Comparison of ENCODE assay signal across 22 cellular contexts in the genomic region with DNA sequence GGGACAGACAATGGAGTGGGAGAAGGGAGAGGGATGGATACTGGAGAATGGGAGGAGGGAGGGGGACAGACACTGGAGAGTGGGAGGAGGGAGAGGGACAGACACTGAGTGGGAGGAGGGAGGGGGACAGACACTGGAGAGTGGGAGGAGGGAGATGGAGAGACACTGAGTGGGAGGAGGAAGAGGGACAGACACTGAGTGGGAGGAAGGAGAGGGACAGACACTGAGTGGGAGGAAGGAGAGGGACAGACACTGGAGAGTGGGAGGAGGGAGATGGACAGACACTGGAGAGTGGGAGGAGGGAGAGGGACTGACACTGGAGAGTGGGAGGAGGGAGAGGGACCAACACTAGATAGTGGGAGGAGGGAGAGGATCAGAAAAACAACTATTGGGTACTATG.
A peak's percentile ranks its signal among the peaks of the same experiment; 100 is the strongest.
DNase-seq lines count a peak whose midpoint lies in the region; ATAC-seq, FAIRE-seq and TF ChIP-seq lines count a peak whose summit lies in the region.
"Had no signal": no experiment of that assay in that cellular context is flagged by ENCODE, and none has a peak within 500 bp of the region (broad histone marks: within the 10 kb centered on the region; RNA-seq: fewer than 3 reads in every experiment).

No MANE protein-coding gene starts in this region.

- H3K27ac Mint-ChIP-seq in stimulated activated memory B cell treated with anti-CD40 and anti-IgM and Interleukin-4, amounts not matched to agents 10 μg/mL and 1 μg/mL and 100 μg/mL, for 72 hours: peak overlapping the region; percentile 66
- no peak overlapping the region for H3K27ac Mint-ChIP-seq in neural progenitor cell
- H3K27ac Mint-ChIP-seq: CD4-positive, CD25-positive, alpha-beta regulatory T cell; CD8-positive, alpha-beta memory T cell had no signal

- no peak overlapping the region for H3K4me3 Mint-ChIP-seq in stimulated activated memory B cell treated with anti-CD40 and anti-IgM and Interleukin-4, amounts not matched to agents 10 μg/mL and 1 μg/mL and 100 μg/mL, for 72 hours
- no peak overlapping the region for H3K4me3 Mint-ChIP-seq in neural progenitor cell
- H3K4me3 Mint-ChIP-seq: CD14-positive monocyte; CD4-positive, alpha-beta memory T cell; CD4-positive, CD25-positive, alpha-beta regulatory T cell; CD8-positive, alpha-beta memory T cell had no signal

- H3F3A ChIP-seq in neural progenitor cell (ENCODE audit: low read depth): no peaks in the 10 kb centered on the region

- no peaks in the 10 kb centered on the region for H3K9me1 ChIP-seq in K562 (ENCODE audit: control insufficient read depth, insufficient read depth, low read length)

- H3K27ac ChIP-seq in HEK293 (ENCODE audit: extremely low read depth, low read depth, low read length): no peak overlapping the region
- no peak overlapping the region for H3K27ac ChIP-seq in K562 (ENCODE audit: extremely low read depth, low read depth, low read length)
- H3K27ac ChIP-seq in neural progenitor cell: no peak overlapping the region
- H3K27ac ChIP-seq in WERI-Rb-1: no peak overlapping the region
- H3K27ac ChIP-seq: BLaER1 had no signal

- no peak for TF ChIP-seq EP300 in K562 (IDR thresholded peaks at IDR 0.05; ENCODE audit: low read length)

- no peak for ATAC-seq in K562
- no peak for ATAC-seq in stimulated activated memory B cell treated with anti-CD40 and anti-IgM and Interleukin-4, amounts not matched to agents 10 μg/mL and 1 μg/mL and 100 μg/mL, for 72 hours

- no peak overlapping the region for H3K4me3 ChIP-seq in HEK293 (ENCODE audit: low read depth, low read length)
- H3K4me3 ChIP-seq in K562: no peak overlapping the region
- H3K4me3 ChIP-seq in neural progenitor cell: no peak overlapping the region
- no peak overlapping the region for H3K4me3 ChIP-seq in WERI-Rb-1 (ENCODE audit: low read depth, low read length)
- H3K4me3 ChIP-seq: BLaER1 had no signal

- BruUV-seq in K562 (replicated peaks; lab: Mats Ljungman, UMichigan): no TSS peak

- H3K27me3 Mint-ChIP-seq in stimulated activated memory B cell treated with anti-CD40 and anti-IgM and Interleukin-4, amounts not matched to agents 10 μg/mL and 1 μg/mL and 100 μg/mL, for 72 hours: no peaks in the 10 kb centered on the region
- no peaks in the 10 kb centered on the region for H3K27me3 Mint-ChIP-seq in neural progenitor cell (ENCODE audit: insufficient read depth, low read depth)
- H3K27me3 Mint-ChIP-seq: CD4-positive, alpha-beta memory T cell; CD4-positive, CD25-positive, alpha-beta regulatory T cell; CD8-positive, alpha-beta memory T cell had no signal

- peaks cover 13% of the 10 kb centered on the region for H3K36me3 Mint-ChIP-seq in stimulated activated memory B cell treated with anti-CD40 and anti-IgM and Interleukin-4, amounts not matched to agents 10 μg/mL and 1 μg/mL and 100 μg/mL, for 72 hours
- H3K36me3 Mint-ChIP-seq in neural progenitor cell: peaks cover 6% of the 10 kb centered on the region
- H3K36me3 Mint-ChIP-seq: CD4-positive, alpha-beta memory T cell; CD4-positive, CD25-positive, alpha-beta regulatory T cell had no signal

- intact Hi-C loops in K562 (cut with micrococcal nuclease): no loop called here

- H3K79me2 ChIP-seq in K562 (ENCODE audit: control insufficient read depth, insufficient read depth, low read length) (no peaks in the 10 kb centered on the region), neural progenitor cell (ENCODE audit: low read depth) (peaks cover 15% of the 10 kb centered on the region)

- POLR2A ChIA-PET in HEK293 (lab: Yijun Ruan, JAX) (no interaction called here), K562 (lab: Yijun Ruan, JAX) (no interaction called here)

- H3K9me3 Mint-ChIP-seq in stimulated activated memory B cell treated with anti-CD40 and anti-IgM and Interleukin-4, amounts not matched to agents 10 μg/mL and 1 μg/mL and 100 μg/mL, for 72 hours: peaks cover 7% of the 10 kb centered on the region
- peaks cover 6% of the 10 kb centered on the region for H3K9me3 Mint-ChIP-seq in neural progenitor cell

- H3K36me3 ChIP-seq in HEK293 (ENCODE audit: control insufficient read depth in 2 of 2, insufficient read depth in 1 of 2, low read length in 2 of 2) (no peaks in the 10 kb centered on the region; a peak in 1 of 3 replicates), K562 (ENCODE audit: control insufficient read depth, insufficient read depth, low read length) (no peaks in the 10 kb centered on the region), neural progenitor cell (no peaks in the 10 kb centered on the region), WERI-Rb-1 (no peaks in the 10 kb centered on the region)
- H3K36me3 ChIP-seq: BE2C, BLaER1 had no signal

- no peak for FAIRE-seq in K562 (lab: Jason Lieb, UNC)
- FAIRE-seq: A204.1, D721Med, G401.6, GM12891 had no signal

- peaks cover 9% of the 10 kb centered on the region for H3K4me1 Mint-ChIP-seq in stimulated activated memory B cell treated with anti-CD40 and anti-IgM and Interleukin-4, amounts not matched to agents 10 μg/mL and 1 μg/mL and 100 μg/mL, for 72 hours
- H3K4me1 Mint-ChIP-seq in neural progenitor cell: no peaks in the 10 kb centered on the region
- H3K4me1 Mint-ChIP-seq: CD14-positive monocyte; CD4-positive, alpha-beta memory T cell; CD4-positive, CD25-positive, alpha-beta regulatory T cell; CD8-positive, alpha-beta memory T cell had no signal

- CTCF ChIA-PET in HEK293 (lab: Yijun Ruan, JAX) (no interaction called here), K562 (lab: Yijun Ruan, JAX; ENCODE audit: low intra/inter-chr PET ratio) (no interaction called here)

- H2AFZ ChIP-seq in K562 (ENCODE audit: low read depth, low read length) (no peak overlapping the region), neural progenitor cell (replicated peaks) (no peak overlapping the region)

- no peak for TF ChIP-seq POLR2A in K562 (conservative IDR thresholded peaks at IDR 0.05)

- H3K4me1 ChIP-seq in HEK293 (ENCODE audit: control insufficient read depth, insufficient read depth, low read length): no peaks in the 10 kb centered on the region
- H3K4me1 ChIP-seq in K562 (replicated peaks in 1 of 2; ENCODE audit: control insufficient read depth in 2 of 2, insufficient read depth in 2 of 2, low read length in 2 of 2): no peaks in the 10 kb centered on the region
- no peaks in the 10 kb centered on the region for H3K4me1 ChIP-seq in neural progenitor cell
- H3K4me1 ChIP-seq: BE2C, BLaER1 had no signal

- H3K4me2 ChIP-seq in K562 (ENCODE audit: insufficient read depth, low read length) (no peak overlapping the region), neural progenitor cell (no peak overlapping the region)
- H3K4me2 ChIP-seq: BLaER1 had no signal

- H3K27me3 ChIP-seq in K562 (ENCODE audit: control insufficient read depth in 2 of 2, insufficient read depth in 2 of 2, low read length in 2 of 2): no peaks in the 10 kb centered on the region
- no peaks in the 10 kb centered on the region for H3K27me3 ChIP-seq in neural progenitor cell
- no peaks in the 10 kb centered on the region for H3K27me3 ChIP-seq in WERI-Rb-1 (ENCODE audit: insufficient read depth, low read depth, severe bottlenecking)
- H3K27me3 ChIP-seq: BE2C, BLaER1 had no signal

- in situ Hi-C loops in K562 (cut with MboI): no loop called here

- no peak overlapping the region for H3K9ac ChIP-seq in K562 (ENCODE audit: insufficient read depth in 1 of 2, low read depth in 2 of 2, low read length in 2 of 2)
- H3K9ac ChIP-seq in neural progenitor cell: no peak overlapping the region
- H3K9ac ChIP-seq: BLaER1 had no signal

- DNase-seq in K562 (ENCODE audit: extremely low read depth in 1 of 4, low spot score in 3 of 4) (no peak), NCI-H2081 treated with DMSO at 0.1 percent for 48 hours (lab: John Stamatoyannopoulos, UW) (no peak), neural progenitor cell (ENCODE audit: low spot score) (no peak), WERI-Rb-1 (no peak)
- DNase-seq: 8988T; ACHN; BE2C; C1 segment of cervical spinal cord; CD4-positive, alpha-beta memory T cell; CD4-positive, CD25-positive, alpha-beta regulatory T cell; CD8-positive, alpha-beta memory T cell; COR-L47; DMS79 treated with DMSO at 0.1 percent for 48 hours; GF-D8 had no signal

- TF ChIP-seq CTCF in HEK293 (tag by site-specific recombination; IDR thresholded peaks at IDR 0.05): no peak
- TF ChIP-seq CTCF in K562 (IDR thresholded peaks at IDR 0.05 in 2 of 3, conservative IDR thresholded peaks at IDR 0.05 in 1 of 3; ENCODE audit: insufficient read depth in 2 of 3, low read depth in 1 of 3, low read length in 3 of 3): no peak
- no peak for TF ChIP-seq CTCF in neural progenitor cell (IDR thresholded peaks at IDR 0.05)
- TF ChIP-seq CTCF in WERI-Rb-1 (IDR thresholded peaks at IDR 0.05; ENCODE audit: low read depth, low read length): no peak

- no peak for TF ChIP-seq RAD21 in K562 (CRISPR knock-in tag; conservative IDR thresholded peaks at IDR 0.05 in 1 of 2, IDR thresholded peaks at IDR 0.05 in 1 of 2)

- H3K9me3 ChIP-seq in HEK293 (ENCODE audit: control insufficient read depth, insufficient read depth, low read depth, low read length) (no peaks in the 10 kb centered on the region), K562 (replicated peaks; ENCODE audit: control insufficient read depth, insufficient read depth, low read depth, low read length) (no peaks in the 10 kb centered on the region), neural progenitor cell (ENCODE audit: low read depth) (no peaks in the 10 kb centered on the region), WERI-Rb-1 (ENCODE audit: severe bottlenecking) (no peaks in the 10 kb centered on the region)
- H3K9me3 ChIP-seq: BE2C had no signal

- H4K20me1 ChIP-seq in K562 (replicated peaks; ENCODE audit: control insufficient read depth, insufficient read depth, low read length) (0 out of 2 replicates have a peak, but pooled peaks cover under 1% of the 10 kb centered on the region), neural progenitor cell (ENCODE audit: low read depth) (no peaks in the 10 kb centered on the region)
- H4K20me1 ChIP-seq: BLaER1 had no signal

TF ChIP-seq in HEK293, 187 proteins besides CTCF, POLR2A, EP300 and RAD21:
- TF ChIP-seq ZFHX2 (tag by site-specific recombination; conservative IDR thresholded peaks at IDR 0.05): peak; percentile 61
- no peak for TF ChIP-seq TRIM28 (IDR thresholded peaks at IDR 0.05; ENCODE audit: borderline replicate concordance, low read length)
- TF ChIP-seq EGR2 (tag by site-specific recombination; IDR thresholded peaks at IDR 0.05; ENCODE audit: low read depth): peak; percentile 74
- no peak for TF ChIP-seq ZSCAN23 (tag by site-specific recombination; IDR thresholded peaks at IDR 0.05)
- no peak for TF ChIP-seq ZNF473 (tag by site-specific recombination; IDR thresholded peaks at IDR 0.05)
TF ChIP-seq in HEK293: peak in this region for 2.

TF ChIP-seq in K562, 482 proteins besides CTCF, POLR2A, EP300 and RAD21:
- peak; percentile 46 for TF ChIP-seq EGR1 (conservative IDR thresholded peaks at IDR 0.05)
- no peak for TF ChIP-seq TAF9B (IDR thresholded peaks at IDR 0.05; ENCODE audit: partially characterized antibody)
- TF ChIP-seq ZNF263 (CRISPR knock-in tag; IDR thresholded peaks at IDR 0.05; ENCODE audit: borderline replicate concordance): peak; percentile 63
